Comparison of ENCODE assay signal across 8 cellular contexts in genomic region chr10:22252286-22252800, GRCh38. TPM values are rescaled to one million over a fixed set of nuclear protein-coding genes. Genes with fewer than 3 reads are reported as not detected.
A peak's percentile ranks its signal among the peaks of the same experiment; 100 is the strongest.
DNase-seq lines count a peak whose midpoint lies in the region; ATAC-seq and TF ChIP-seq lines count a peak whose summit lies in the region.

No MANE protein-coding gene starts in this region.

- DNase-seq in ELR (ENCODE audit: low read depth) (peak; percentile 43), NB4 (ENCODE audit: low read depth) (peak; percentile 35), germinal center (ENCODE audit: low spot score) (peak; percentile 19), occipital lobe (lab: John Stamatoyannopoulos, UW) (peak; percentile 58), transverse colon (peak; percentile 27), UCSD-AML1 (lab: John Stamatoyannopoulos, UW; ENCODE audit: unreplicated experiment) (no peak)
- peak; percentile 42 for DNase-seq in activated gamma-delta T cell treated with anti-CD3 and anti-CD28 coated beads, Interleukin-2, amount 50 U/mL, for 16 hours (ENCODE audit: low read depth)

- in situ Hi-C loops in transverse colon (cut with MboI; ENCODE audit: low pct_ligation_motif_present in 1 of 4, low pct_unique_long_range_greater_than_20kb in 1 of 4, low sequenced_read_pairs in 3 of 4): loop anchor here in 2 of 4 donors (25.0 kb wide), 1 partner anchor 735 kb away; no protein-coding TSS in a partner anchor

- peaks cover 55% of the 10 kb centered on the region for H3K27me3 ChIP-seq in transverse colon

- WGBS in transverse colon (ENCODE audit: low coverage in 1 of 2), 2 donors: 0% methylated on average over 7 to 40 of the region's 48 CpGs

- TF ChIP-seq CTCF in NB4 (IDR thresholded peaks at IDR 0.05; ENCODE audit: low read depth, low read length) (no peak), transverse colon (IDR thresholded peaks at IDR 0.05) (no peak)

- TF ChIP-seq POLR2A in NB4 (IDR thresholded peaks at IDR 0.05; ENCODE audit: extremely low read depth, insufficient read length) (no peak), transverse colon (IDR thresholded peaks at IDR 0.05) (no peak)

- no peaks in the 10 kb centered on the region for H3K9me3 ChIP-seq in transverse colon

- peak overlapping the region; percentile 83 to 96 (median 90) for H3K27ac ChIP-seq in transverse colon

- intact Hi-C loops in transverse colon (cut with DNase I; ENCODE audit: low total_unique reads): loop anchor here (10.0 kb wide), 1 partner anchor 248 kb away; the partner anchor contains the start of gene DNAJC1

- ATAC-seq in GM21717 (IDR thresholded peaks at IDR 0.05; ENCODE audit: unreplicated experiment): peak; percentile 59

- no peaks in the 10 kb centered on the region for H3K36me3 ChIP-seq in transverse colon

- peak overlapping the region; percentile 73 for H3K4me3 ChIP-seq in NB4 (ENCODE audit: low read depth, low read length)
- H3K4me3 ChIP-seq in transverse colon: peak overlapping the region; percentile 28 to 92 (median 60)

- H3K4me1 ChIP-seq in transverse colon: peaks cover 0 to 26% (median 4%) of the 10 kb centered on the region in 4 donors

- no peak for TF ChIP-seq EP300 in transverse colon (IDR thresholded peaks at IDR 0.05; ENCODE audit: low read depth)

RNA-seq across cellular contexts. Expression of gene EBLN1, which starts 34.5 kb away (rescaled TPM):
- total RNA-seq in occipital lobe (not detected), transverse colon (not detected)
